ENCODE assay signal across 9 cellular contexts in genomic region chr7:114087674-114088539, GRCh38.
DNase-seq lines count a peak whose midpoint lies in the region; ATAC-seq and TF ChIP-seq lines count a peak whose summit lies in the region.
"Had no signal": no experiment of that assay in that cellular context is flagged by ENCODE, and none has a peak within 500 bp of the region (broad histone marks: within the 10 kb centered on the region; RNA-seq: fewer than 3 reads in every experiment).

No MANE protein-coding gene starts in this region.

- H3K4me1 ChIP-seq in breast epithelium = no peaks in the 10 kb centered on the region
- peaks cover 13% of the 10 kb centered on the region for H3K4me1 ChIP-seq in mammary epithelial cell (ENCODE audit: insufficient read depth, low read length)
- H3K4me1 ChIP-seq in vagina = peaks cover 7% of the 10 kb centered on the region

- H3K4me3 Mint-ChIP-seq in central memory CD8-positive, alpha-beta T cell = peak overlapping the region; percentile 81
- peak overlapping the region; percentile 4 for H3K4me3 Mint-ChIP-seq in memory B cell
- H3K4me3 Mint-ChIP-seq in stimulated activated naive CD8-positive, alpha-beta T cell treated with anti-CD3 and anti-CD28 coated beads, Interleukin-15, amount 100 ng/mL, for 72 hours = peak overlapping the region in 1 of 2 donors; percentile 31

- in situ Hi-C loops in mammary epithelial cell (cut with MboI; ENCODE audit: low sequenced_read_pairs in 2 of 2) = loop anchor here (25.0 kb wide), 2 partner anchors 299 to 324 kb away; partner anchors contain the start of gene FOXP2 (in 1 of the 2)

- peaks cover 65% of the 10 kb centered on the region for H3K27me3 Mint-ChIP-seq in central memory CD8-positive, alpha-beta T cell
- H3K27me3 Mint-ChIP-seq in memory B cell = peaks cover 30% of the 10 kb centered on the region
- peaks cover 61% of the 10 kb centered on the region for H3K27me3 Mint-ChIP-seq in stimulated activated naive CD8-positive, alpha-beta T cell treated with anti-CD3 and anti-CD28 coated beads, Interleukin-15, amount 100 ng/mL, for 72 hours

- no peak for TF ChIP-seq POLR2A in breast epithelium (IDR thresholded peaks at IDR 0.05)
- TF ChIP-seq POLR2A in vagina (IDR thresholded peaks at IDR 0.05) = no peak

- intact Hi-C loops in breast epithelium (cut with DNase I; ENCODE audit: low total_unique reads) (no loop called here), mammary epithelial cell (cut with micrococcal nuclease) (loop anchor here (10.0 kb wide), 3 partner anchors 227 to 1817 kb away; no protein-coding TSS in a partner anchor), vagina (cut with DNase I) (loop anchor here (10.0 kb wide), 1 partner anchor 837 kb away; the partner anchor contains the start of gene MDFIC)

- H3K4me1 Mint-ChIP-seq in central memory CD8-positive, alpha-beta T cell = peaks cover 34% of the 10 kb centered on the region
- peaks cover 33% of the 10 kb centered on the region for H3K4me1 Mint-ChIP-seq in memory B cell
- peaks cover 50% of the 10 kb centered on the region for H3K4me1 Mint-ChIP-seq in stimulated activated naive CD8-positive, alpha-beta T cell treated with anti-CD3 and anti-CD28 coated beads, Interleukin-15, amount 100 ng/mL, for 72 hours

- no peaks in the 10 kb centered on the region for H3K9me3 Mint-ChIP-seq in central memory CD8-positive, alpha-beta T cell
- no peaks in the 10 kb centered on the region for H3K9me3 Mint-ChIP-seq in memory B cell
- no peaks in the 10 kb centered on the region for H3K9me3 Mint-ChIP-seq in stimulated activated naive CD8-positive, alpha-beta T cell treated with anti-CD3 and anti-CD28 coated beads, Interleukin-15, amount 100 ng/mL, for 72 hours
- H3K9me3 Mint-ChIP-seq: effector memory CD8-positive, alpha-beta T cell had no signal

- no peaks in the 10 kb centered on the region for H3K36me3 ChIP-seq in breast epithelium
- H3K36me3 ChIP-seq in mammary epithelial cell (ENCODE audit: insufficient read depth, low read length) = no peaks in the 10 kb centered on the region
- no peaks in the 10 kb centered on the region for H3K36me3 ChIP-seq in vagina

- H3K4me3 ChIP-seq in breast epithelium = peak overlapping the region; percentile 66 to 73 (median 70)
- no peak overlapping the region for H3K4me3 ChIP-seq in mammary epithelial cell (replicated peaks in 1 of 3; ENCODE audit: insufficient read depth in 1 of 3, low read depth in 2 of 3, low read length in 3 of 3)
- peak overlapping the region; percentile 68 to 77 for H3K4me3 ChIP-seq in vagina

- peaks cover 5% of the 10 kb centered on the region for H3K36me3 Mint-ChIP-seq in central memory CD8-positive, alpha-beta T cell (ENCODE audit: insufficient read depth)
- H3K36me3 Mint-ChIP-seq in memory B cell = no peaks in the 10 kb centered on the region

- CTCF ChIA-PET in mammary epithelial cell (lab: Charles Lee; ENCODE audit: low non-redundant PET) = no interaction called here

- H4K20me1 ChIP-seq in mammary epithelial cell (ENCODE audit: insufficient read depth, low read length) = no peaks in the 10 kb centered on the region

- H3K27ac Mint-ChIP-seq in central memory CD8-positive, alpha-beta T cell (ENCODE audit: low read depth) = no peak overlapping the region
- no peak overlapping the region for H3K27ac Mint-ChIP-seq in memory B cell
- no peak overlapping the region for H3K27ac Mint-ChIP-seq in stimulated activated naive CD8-positive, alpha-beta T cell treated with anti-CD3 and anti-CD28 coated beads, Interleukin-15, amount 100 ng/mL, for 72 hours
- H3K27ac Mint-ChIP-seq: effector memory CD8-positive, alpha-beta T cell had no signal

- 50% methylated on average over 19 of the region's 31 CpGs for WGBS in mammary epithelial cell (ENCODE audit: low coverage, missing lambda C conversion rate)

- DNase-seq in breast epithelium (ENCODE audit: low spot score in 2 of 2) (no peak), mammary epithelial cell (no peak), memory B cell (ENCODE audit: low spot score in 2 of 2) (no peak), vagina (ENCODE audit: extremely low spot score in 2 of 2) (no peak), GM19238 (ENCODE audit: insufficient read length, low spot score) (no peak)
- DNase-seq in central memory CD8-positive, alpha-beta T cell (ENCODE audit: low spot score in 2 of 2) = no peak
- no peak for DNase-seq in stimulated activated naive CD8-positive, alpha-beta T cell treated with anti-CD3 and anti-CD28 coated beads, Interleukin-15, amount 100 ng/mL, for 72 hours
- DNase-seq: effector memory CD8-positive, alpha-beta T cell had no signal

- no peaks in the 10 kb centered on the region for H3K9me3 ChIP-seq in breast epithelium
- H3K9me3 ChIP-seq in mammary epithelial cell (replicated peaks; ENCODE audit: insufficient read depth, low read length) = no peaks in the 10 kb centered on the region
- H3K9me3 ChIP-seq in vagina = no peaks in the 10 kb centered on the region

- no peak overlapping the region for H3K9ac ChIP-seq in mammary epithelial cell (ENCODE audit: insufficient read depth, low read length)

- no TSS peak for BruUV-seq in mammary epithelial cell (replicated peaks; lab: Mats Ljungman, UMichigan)

- no peaks in the 10 kb centered on the region for H3K79me2 ChIP-seq in mammary epithelial cell (ENCODE audit: insufficient read depth, low read length)

- no peak overlapping the region for H2AFZ ChIP-seq in mammary epithelial cell (ENCODE audit: low read depth, low read length)

- no peak for ATAC-seq in central memory CD8-positive, alpha-beta T cell (replicated peaks; ENCODE audit: extremely low read depth, poor library complexity, severe bottlenecking)
- no peak for ATAC-seq in memory B cell (ENCODE audit: low read depth)
- no peak for ATAC-seq in stimulated activated naive CD8-positive, alpha-beta T cell treated with anti-CD3 and anti-CD28 coated beads, Interleukin-15, amount 100 ng/mL, for 72 hours
- ATAC-seq in HG02642 (IDR thresholded peaks at IDR 0.05; ENCODE audit: poor library complexity, unreplicated experiment) = no peak
- ATAC-seq: effector memory CD8-positive, alpha-beta T cell had no signal

- no peak for TF ChIP-seq CTCF in breast epithelium (IDR thresholded peaks at IDR 0.05)
- TF ChIP-seq CTCF in mammary epithelial cell (conservative IDR thresholded peaks at IDR 0.05 in 1 of 2, IDR thresholded peaks at IDR 0.05 in 1 of 2; ENCODE audit: extremely low read depth in 1 of 2, insufficient read depth in 1 of 2, low read depth in 1 of 2, low read length in 2 of 2) = no peak
- TF ChIP-seq CTCF in vagina (IDR thresholded peaks at IDR 0.05) = no peak

- dilution Hi-C loops in mammary epithelial cell (cut with HindIII; ENCODE audit: low sequenced_read_pairs) = no loop called here

- H3K27ac ChIP-seq in breast epithelium (peak overlapping the region in 1 of 2 donors; percentile 91), mammary epithelial cell (ENCODE audit: insufficient read depth, low read depth, low read length) (no peak overlapping the region), vagina (peak overlapping the region; percentile 42)

- H3K27me3 ChIP-seq in breast epithelium = peaks cover 0 to 23% of the 10 kb centered on the region in 2 donors
- H3K27me3 ChIP-seq in mammary epithelial cell (ENCODE audit: insufficient read depth, low read length) = peaks cover 53% of the 10 kb centered on the region
- H3K27me3 ChIP-seq in vagina = no peaks in the 10 kb centered on the region

- no peak overlapping the region for H3K4me2 ChIP-seq in mammary epithelial cell (ENCODE audit: insufficient read depth, low read depth, low read length)

Comparison
In these comparisons a context has a peak if more than half of its experiments do, and no peak if none do; other contexts are left out.
1. H3K4me3 ChIP-seq: peak in breast epithelium (3 of 3) and vagina (2 of 2); none in mammary epithelial cell (0 of 3).